Comparison of ENCODE assay signal across 9 cellular contexts in genomic region chr12:20950248-20950647, GRCh38.
DNase-seq lines count a peak whose midpoint lies in the region; ATAC-seq and TF ChIP-seq lines count a peak whose summit lies in the region.
"Had no signal": no experiment of that assay in that cellular context is flagged by ENCODE, and none has a peak within 500 bp of the region (broad histone marks: within the 10 kb centered on the region; RNA-seq: fewer than 3 reads in every experiment).

No MANE protein-coding gene starts in this region.

- no peaks in the 10 kb centered on the region for H3K9me3 ChIP-seq in CD8-positive, alpha-beta T cell (ENCODE audit: low read length)

- H3K36me3 Mint-ChIP-seq in activated T-helper 2 cell treated with anti-CD3 and anti-CD28 coated beads, Interferon-gamma antibody, Interleukin-2, Interleukin-4, amounts not matched to agents 10 μg/mL and 5 μg/mL and 100 μg/mL, durations not matched to agents 14 hours and 24 hours and 36 hours (ENCODE audit: low read depth) = no peaks in the 10 kb centered on the region
- no peaks in the 10 kb centered on the region for H3K36me3 Mint-ChIP-seq in CD8-positive, alpha-beta T cell

- H3K4me1 Mint-ChIP-seq in activated T-helper 2 cell treated with anti-CD3 and anti-CD28 coated beads, Interferon-gamma antibody, Interleukin-2, Interleukin-4, amounts not matched to agents 10 μg/mL and 5 μg/mL and 100 μg/mL, durations not matched to agents 14 hours and 24 hours and 36 hours (ENCODE audit: low read depth) = no peaks in the 10 kb centered on the region
- no peaks in the 10 kb centered on the region for H3K4me1 Mint-ChIP-seq in CD8-positive, alpha-beta T cell (ENCODE audit: low read depth)
- H3K4me1 Mint-ChIP-seq: central memory CD8-positive, alpha-beta T cell had no signal

- no peak overlapping the region for H3K4me3 ChIP-seq in CD8-positive, alpha-beta T cell (ENCODE audit: low read depth, low read length)

- no peaks in the 10 kb centered on the region for H3K9me3 Mint-ChIP-seq in activated T-helper 2 cell treated with anti-CD3 and anti-CD28 coated beads, Interferon-gamma antibody, Interleukin-2, Interleukin-4, amounts not matched to agents 10 μg/mL and 5 μg/mL and 100 μg/mL, durations not matched to agents 14 hours and 24 hours and 36 hours
- H3K9me3 Mint-ChIP-seq in CD8-positive, alpha-beta T cell = no peaks in the 10 kb centered on the region

- H3K4me3 Mint-ChIP-seq in activated T-helper 2 cell treated with anti-CD3 and anti-CD28 coated beads, Interferon-gamma antibody, Interleukin-2, Interleukin-4, amounts not matched to agents 10 μg/mL and 5 μg/mL and 100 μg/mL, durations not matched to agents 14 hours and 24 hours and 36 hours (ENCODE audit: low read depth) = no peak overlapping the region
- H3K4me3 Mint-ChIP-seq in CD8-positive, alpha-beta T cell = no peak overlapping the region
- H3K4me3 Mint-ChIP-seq: central memory CD8-positive, alpha-beta T cell had no signal

- TF ChIP-seq CTCF in C4-2B (conservative IDR thresholded peaks at IDR 0.05) = peak; percentile 87
- TF ChIP-seq CTCF in CD8-positive, alpha-beta T cell (IDR thresholded peaks at IDR 0.05) = no peak

- DNase-seq in SK-N-DZ (ENCODE audit: low spot score) (peak; percentile 39), kidney tubule cell (ENCODE audit: low spot score) (peak; percentile 13), islet precursor cell (no peak)
- DNase-seq in activated T-helper 2 cell treated with anti-CD3 and anti-CD28 coated beads, Interferon-gamma antibody, Interleukin-2, Interleukin-4, amounts not matched to agents 10 μg/mL and 5 μg/mL and 100 μg/mL, durations not matched to agents 14 hours and 24 hours and 36 hours (ENCODE audit: low spot score) = no peak
- no peak for DNase-seq in CD8-positive, alpha-beta T cell

- ATAC-seq in GM19035 (IDR thresholded peaks at IDR 0.05; ENCODE audit: unreplicated experiment) = peak; percentile 84
- peak; percentile 83 for ATAC-seq in HG03469 (IDR thresholded peaks at IDR 0.05; ENCODE audit: unreplicated experiment)
- ATAC-seq in CD8-positive, alpha-beta T cell = no peak

- POLR2A ChIA-PET in CD8-positive, alpha-beta T cell (lab: Charles Lee) = no interaction called here

- CTCF ChIA-PET in CD8-positive, alpha-beta T cell (lab: Charles Lee) = no interaction called here

- H3K27ac ChIP-seq in C4-2B = no peak overlapping the region
- H3K27ac ChIP-seq in CD8-positive, alpha-beta T cell (ENCODE audit: low read depth, low read length) = no peak overlapping the region

- H3K27me3 Mint-ChIP-seq in activated T-helper 2 cell treated with anti-CD3 and anti-CD28 coated beads, Interferon-gamma antibody, Interleukin-2, Interleukin-4, amounts not matched to agents 10 μg/mL and 5 μg/mL and 100 μg/mL, durations not matched to agents 14 hours and 24 hours and 36 hours (ENCODE audit: low read depth) = no peaks in the 10 kb centered on the region
- no peaks in the 10 kb centered on the region for H3K27me3 Mint-ChIP-seq in CD8-positive, alpha-beta T cell (ENCODE audit: low read depth)
- H3K27me3 Mint-ChIP-seq: central memory CD8-positive, alpha-beta T cell had no signal

- intact Hi-C loops in activated T-helper 2 cell treated with anti-CD3 and anti-CD28 coated beads, Interferon-gamma antibody, Interleukin-2, Interleukin-4, amounts not matched to agents 10 μg/mL and 5 μg/mL and 100 μg/mL, durations not matched to agents 14 hours and 24 hours and 36 hours (cut with micrococcal nuclease) = no loop called here
- intact Hi-C loops in CD8-positive, alpha-beta T cell (cut with DNase I, micrococcal nuclease) = no loop called here

- no peaks in the 10 kb centered on the region for H3K4me1 ChIP-seq in CD8-positive, alpha-beta T cell (ENCODE audit: insufficient read depth, low read length)

- no peak overlapping the region for H3K27ac Mint-ChIP-seq in activated T-helper 2 cell treated with anti-CD3 and anti-CD28 coated beads, Interferon-gamma antibody, Interleukin-2, Interleukin-4, amounts not matched to agents 10 μg/mL and 5 μg/mL and 100 μg/mL, durations not matched to agents 14 hours and 24 hours and 36 hours
- no peak overlapping the region for H3K27ac Mint-ChIP-seq in CD8-positive, alpha-beta T cell

- no peaks in the 10 kb centered on the region for H3K36me3 ChIP-seq in CD8-positive, alpha-beta T cell (ENCODE audit: insufficient read depth, low read length)

- H3K27me3 ChIP-seq in CD8-positive, alpha-beta T cell (ENCODE audit: insufficient read depth, low read length) = no peaks in the 10 kb centered on the region

Comparison
In these comparisons a context has a peak if more than half of its experiments do, and no peak if none do; other contexts are left out.
1. DNase-seq: peak in SK-N-DZ (single experiment) and kidney tubule cell (single experiment); none in islet precursor cell (single experiment), activated T-helper 2 cell treated with anti-CD3 and anti-CD28 coated beads, Interferon-gamma antibody, Interleukin-2, Interleukin-4, amounts not matched to agents 10 μg/mL and 5 μg/mL and 100 μg/mL, durations not matched to agents 14 hours and 24 hours and 36 hours (single experiment) and CD8-positive, alpha-beta T cell (0 of 7).